ENCODE assay signal across 8 cellular contexts in genomic region chr5:107735558-107735957, GRCh38.
"Had no signal": no experiment of that assay in that cellular context is flagged by ENCODE, and none has a peak within 500 bp of the region (broad histone marks: within the 10 kb centered on the region; RNA-seq: fewer than 3 reads in every experiment).

No MANE protein-coding gene starts in this region.

- DNase-seq: GM23248, GOT3, H7, H9, HCEC 1CT, HFFc6 had no signal

- H3K27ac ChIP-seq: GM23248 had no signal

- H3K9ac ChIP-seq: GM23248 had no signal

- H3K9me3 ChIP-seq: HAP-1 had no signal

- H2AFZ ChIP-seq: GM23248 had no signal

- H3K36me3 ChIP-seq: HAP-1 had no signal

- H3K4me2 ChIP-seq: GM23338 had no signal

- H3K4me3 ChIP-seq: GM23248, GM23338, HAP-1 had no signal
